In genomic region chr1:32612189-32612881, GRCh38 we compare ENCODE assay signal across 8 cellular contexts. TPM values are rescaled to one million over a fixed set of nuclear protein-coding genes. Genes with fewer than 3 reads are reported as not detected.
DNase-seq lines count a peak whose midpoint lies in the region; ATAC-seq and TF ChIP-seq lines count a peak whose summit lies in the region.

No MANE protein-coding gene starts in this region.

- ATAC-seq in GM19455 (IDR thresholded peaks at IDR 0.05; ENCODE audit: unreplicated experiment): peak; percentile 87
- ATAC-seq in HG02938 (IDR thresholded peaks at IDR 0.05; ENCODE audit: unreplicated experiment): no peak

- H3K27ac ChIP-seq in MM.1S (ENCODE audit: low read length) (no peak overlapping the region), brain microvascular endothelial cell (no peak overlapping the region)

- H3K9ac ChIP-seq in MM.1S (ENCODE audit: low read length): no peak overlapping the region

- in situ Hi-C loops in brain microvascular endothelial cell (cut with HindIII; ENCODE audit: low pct_ligation_motif_present, low sequenced_read_pairs): no loop called here

- H3K4me3 ChIP-seq in MM.1S (ENCODE audit: low read length): no peak overlapping the region
- H3K4me3 ChIP-seq in brain microvascular endothelial cell (ENCODE audit: low read depth, low read length): peak overlapping the region; percentile 60

- H3K36me3 ChIP-seq in MM.1S (replicated peaks; ENCODE audit: insufficient read depth, low read length): no peaks in the 10 kb centered on the region
- H3K36me3 ChIP-seq in brain microvascular endothelial cell (replicated peaks): no peaks in the 10 kb centered on the region

- no peaks in the 10 kb centered on the region for H3F3A ChIP-seq in MM.1S (ENCODE audit: insufficient read depth, low read length)

- TF ChIP-seq CTCF in MM.1S (IDR thresholded peaks at IDR 0.05; ENCODE audit: low read length) (no peak; the same call in 1 of the 2 replicates), brain microvascular endothelial cell (IDR thresholded peaks at IDR 0.05; ENCODE audit: low read depth, low read length, missing control alignments) (peak; percentile 24)

- peak in 13 of 14 donors; percentile 23 to 91 (median 82) for DNase-seq in C1 segment of cervical spinal cord (lab: John Stamatoyannopoulos, UW)
- DNase-seq in MM.1S: no peak
- DNase-seq in T-helper 1 cell: peak; percentile 16 to 40 (median 27)
- peak; percentile 72 for DNase-seq in brain microvascular endothelial cell
- peak; percentile 60 for DNase-seq in iPS DF 19.7 (ENCODE audit: low read depth, low spot score)
- DNase-seq in renal cortical epithelial cell (ENCODE audit: low read depth): peak; percentile 62

- no peaks in the 10 kb centered on the region for H3K9me2 ChIP-seq in MM.1S (replicated peaks; ENCODE audit: insufficient read depth, low read length)

- H3K4me1 ChIP-seq in MM.1S (ENCODE audit: low read length): no peaks in the 10 kb centered on the region

- no peaks in the 10 kb centered on the region for H4K20me1 ChIP-seq in MM.1S (ENCODE audit: insufficient read depth, low read length)

- no peaks in the 10 kb centered on the region for H3K9me3 ChIP-seq in MM.1S (replicated peaks; ENCODE audit: insufficient read depth, low read length)

- H3K4me2 ChIP-seq in MM.1S (ENCODE audit: low read depth, low read length): 0 out of 2 replicates have a peak overlapping the region, but pooled peaks have one; percentile 4

- no peaks in the 10 kb centered on the region for H3K79me2 ChIP-seq in MM.1S (ENCODE audit: low read length)

- H2AFZ ChIP-seq in MM.1S (ENCODE audit: low read length): no peak overlapping the region

- H3K27me3 ChIP-seq in MM.1S (replicated peaks; ENCODE audit: insufficient read depth, low read length) (no peaks in the 10 kb centered on the region), brain microvascular endothelial cell (replicated peaks) (no peaks in the 10 kb centered on the region)

RNA-seq across cellular contexts. Expression of gene ZBTB8OS, which starts 38.0 kb away (rescaled TPM):
- 50.9 and 51.1 TPM in 2 replicates for total RNA-seq in renal cortical epithelial cell

RNA-seq across cellular contexts. Expression of gene RBBP4, which starts 38.7 kb away (rescaled TPM):
- total RNA-seq in renal cortical epithelial cell: 163 and 253 TPM in 2 replicates
